ENCODE assay signal across 28 cellular contexts in genomic region chr11:46438211-46438610, GRCh38. TPM values are rescaled to one million over a fixed set of nuclear protein-coding genes. Genes with fewer than 3 reads are reported as not detected.
DNase-seq lines count a peak whose midpoint lies in the region; ATAC-seq and TF ChIP-seq lines count a peak whose summit lies in the region.
"Had no signal": no experiment of that assay in that cellular context is flagged by ENCODE, and none has a peak within 500 bp of the region (broad histone marks: within the 10 kb centered on the region; RNA-seq: fewer than 3 reads in every experiment).

No MANE protein-coding gene starts in this region.

- no peak overlapping the region for H3K18ac ChIP-seq in mesendoderm (ENCODE audit: low read length)

- no peak overlapping the region for H2BK120ac ChIP-seq in mesendoderm (ENCODE audit: low read depth, low read length)

- no peaks in the 10 kb centered on the region for H3K9me3 Mint-ChIP-seq in activated CD8-positive, alpha-beta T cell treated with anti-CD3 and anti-CD28 coated beads for 36 hours
- H3K9me3 Mint-ChIP-seq: effector memory CD8-positive, alpha-beta T cell had no signal

- H3K79me2 ChIP-seq in mesendoderm (ENCODE audit: control insufficient read depth, insufficient read depth, low read length), result no peaks in the 10 kb centered on the region

- H3K4me3 ChIP-seq in mesendoderm (ENCODE audit: low read length), result no peak overlapping the region
- H3K4me3 ChIP-seq: coronary artery, K562, lung, pancreas, tibial nerve had no signal

- H3K4ac ChIP-seq in mesendoderm (ENCODE audit: low read depth, low read length), result no peak overlapping the region

- no peak overlapping the region for H2BK15ac ChIP-seq in mesendoderm (replicated peaks; ENCODE audit: low read depth)

- H2AK5ac ChIP-seq in mesendoderm (ENCODE audit: low read length), result no peak overlapping the region

- CTCF ChIA-PET in activated CD8-positive, alpha-beta T cell treated with anti-CD3 and anti-CD28 coated beads for 36 hours (lab: Charles Lee), result interaction anchor here (1.5 to 1.7 kb wide), 3 partner anchors 8 to 91 kb away, joined by 4 to 6 read pairs (median 4); no protein-coding TSS in a partner anchor

- intact Hi-C loops in activated CD8-positive, alpha-beta T cell treated with anti-CD3 and anti-CD28 coated beads for 36 hours (cut with micrococcal nuclease), result no loop called here

- H3K4me2 ChIP-seq in mesendoderm (ENCODE audit: low read length), result no peak overlapping the region

- POLR2A ChIA-PET in activated CD8-positive, alpha-beta T cell treated with anti-CD3 and anti-CD28 coated beads for 36 hours (lab: Charles Lee), result no interaction called here

- no peaks in the 10 kb centered on the region for H3K79me1 ChIP-seq in mesendoderm (ENCODE audit: low read length)

- H2BK5ac ChIP-seq in mesendoderm (ENCODE audit: low read length), result no peak overlapping the region

- H3K9ac ChIP-seq in mesendoderm (ENCODE audit: low read length), result no peak overlapping the region

- no peak overlapping the region for H3K23ac ChIP-seq in mesendoderm (ENCODE audit: low read length)

- peaks cover 2% of the 10 kb centered on the region for H3K36me3 ChIP-seq in mesendoderm (ENCODE audit: control insufficient read depth, insufficient read depth, low read length)
- H3K36me3 ChIP-seq: pancreas had no signal

- DNase-seq in DMS153 (lab: John Stamatoyannopoulos, UW) (peak; percentile 2), DMS153 treated with DMSO at 0.1 percent for 48 hours (lab: John Stamatoyannopoulos, UW; ENCODE audit: unreplicated experiment) (no peak), NCI-H1092 treated with DMSO at 0.1 percent for 48 hours (lab: John Stamatoyannopoulos, UW) (peak; percentile 63), NCI-H82 (lab: John Stamatoyannopoulos, UW) (peak; percentile 95), mesendoderm (peak; percentile 63), OCI-M1 (lab: John Stamatoyannopoulos, UW) (no peak)
- DNase-seq in activated CD8-positive, alpha-beta T cell treated with anti-CD3 and anti-CD28 coated beads for 36 hours, result no peak
- DNase-seq: activated CD8-positive, alpha-beta memory T cell treated with anti-CD3 and anti-CD28 coated beads for 24 hours; activated effector memory CD4-positive, alpha-beta T cell treated with Interleukin-2 at 50 U/mL for 16 hours; anterior cingulate cortex; DMS53; effector memory CD8-positive, alpha-beta T cell; GDM1; head of caudate nucleus; kidney glomerular epithelial cell; NCI-H2029; pancreas; stimulated activated CD4-positive, alpha-beta T cell treated with anti-CD3 and anti-CD28 coated beads, Interleukin-2, amount 100 ng/mL, for 24 hours had no signal

- no peak overlapping the region for H3K27ac Mint-ChIP-seq in activated CD8-positive, alpha-beta T cell treated with anti-CD3 and anti-CD28 coated beads for 36 hours
- H3K27ac Mint-ChIP-seq: activated naive CD8-positive, alpha-beta T cell; effector memory CD8-positive, alpha-beta T cell had no signal

- no peak overlapping the region for H3K56ac ChIP-seq in mesendoderm (ENCODE audit: low read length)

- H3K27me3 ChIP-seq in mesendoderm (ENCODE audit: insufficient read depth, low read length, poor library complexity), result no peaks in the 10 kb centered on the region
- H3K27me3 ChIP-seq: pancreas, tibial nerve had no signal

- no CpG with 5 or more reads among the region's 4 CpGs for WGBS in mesendoderm (ENCODE audit: extremely low coverage, insufficient coverage, low lambda C conversion rate)

- no peaks in the 10 kb centered on the region for H3K27me3 Mint-ChIP-seq in activated CD8-positive, alpha-beta T cell treated with anti-CD3 and anti-CD28 coated beads for 36 hours
- H3K27me3 Mint-ChIP-seq: activated naive CD8-positive, alpha-beta T cell; effector memory CD8-positive, alpha-beta T cell had no signal

- ATAC-seq in GM18858 (IDR thresholded peaks at IDR 0.05; ENCODE audit: unreplicated experiment), result no peak
- ATAC-seq in activated CD8-positive, alpha-beta T cell treated with anti-CD3 and anti-CD28 coated beads for 36 hours, result no peak
- ATAC-seq: effector memory CD8-positive, alpha-beta T cell; HCT116; K562; pancreas had no signal

- H3K4me1 ChIP-seq in mesendoderm (ENCODE audit: control insufficient read depth, low read depth, low read length), result peaks cover 7% of the 10 kb centered on the region
- H3K4me1 ChIP-seq: pancreas had no signal

- H3K4me3 Mint-ChIP-seq in activated CD8-positive, alpha-beta T cell treated with anti-CD3 and anti-CD28 coated beads for 36 hours, result no peak overlapping the region
- H3K4me3 Mint-ChIP-seq: activated naive CD8-positive, alpha-beta T cell; effector memory CD8-positive, alpha-beta T cell had no signal

- peak overlapping the region; percentile 75 for H3K27ac ChIP-seq in mesendoderm (ENCODE audit: low read depth, low read length)
- H3K27ac ChIP-seq: 22Rv1, coronary artery, pancreas, RWPE1, tibial nerve had no signal

- H3K4me1 Mint-ChIP-seq in activated CD8-positive, alpha-beta T cell treated with anti-CD3 and anti-CD28 coated beads for 36 hours (ENCODE audit: low read depth), result no peaks in the 10 kb centered on the region

- no peak for TF ChIP-seq CTCF in activated CD8-positive, alpha-beta T cell treated with anti-CD3 and anti-CD28 coated beads for 36 hours (IDR thresholded peaks at IDR 0.05)

- H4K5ac ChIP-seq in mesendoderm (ENCODE audit: low read length), result no peak overlapping the region

- H4K8ac ChIP-seq in mesendoderm (ENCODE audit: low read depth, low read length), result no peak overlapping the region

- peaks cover 21% of the 10 kb centered on the region for H3K36me3 Mint-ChIP-seq in activated CD8-positive, alpha-beta T cell treated with anti-CD3 and anti-CD28 coated beads for 36 hours (ENCODE audit: low read depth)

RNA-seq across cellular contexts. Expression of gene CHRM4, which starts 46.6 kb away (rescaled TPM):
- 0.14 TPM for polyA plus RNA-seq in mesendoderm (2013, experiment 1 of 2)
- polyA plus RNA-seq in mesendoderm (2013, experiment 2 of 2), result 0.15 TPM
- not detected for total RNA-seq in activated CD8-positive, alpha-beta T cell treated with anti-CD3 and anti-CD28 coated beads for 36 hours
- total RNA-seq: fibroblast of villous mesenchyme had no signal

RNA-seq across cellular contexts. Expression of gene MDK, which starts 56.7 kb away (rescaled TPM):
- 371 TPM for polyA plus RNA-seq in mesendoderm (2013, experiment 1 of 2)
- 374 TPM for polyA plus RNA-seq in mesendoderm (2013, experiment 2 of 2)
- 1 to 10 TPM; 4.2 to 4.9 TPM for total RNA-seq in activated CD8-positive, alpha-beta T cell treated with anti-CD3 and anti-CD28 coated beads for 36 hours

Comparison
In these comparisons a context has a peak if more than half of its experiments do, and no peak if none do; other contexts are left out.
1. DNase-seq: peak in DMS153 (single experiment), NCI-H1092 treated with DMSO at 0.1 percent for 48 hours (single experiment), NCI-H82 (single experiment) and mesendoderm (single experiment); none in DMS153 treated with DMSO at 0.1 percent for 48 hours (single experiment), OCI-M1 (single experiment) and activated CD8-positive, alpha-beta T cell treated with anti-CD3 and anti-CD28 coated beads for 36 hours (single experiment).